33 cellular contexts compared by ENCODE assay signal in the genomic region with DNA sequence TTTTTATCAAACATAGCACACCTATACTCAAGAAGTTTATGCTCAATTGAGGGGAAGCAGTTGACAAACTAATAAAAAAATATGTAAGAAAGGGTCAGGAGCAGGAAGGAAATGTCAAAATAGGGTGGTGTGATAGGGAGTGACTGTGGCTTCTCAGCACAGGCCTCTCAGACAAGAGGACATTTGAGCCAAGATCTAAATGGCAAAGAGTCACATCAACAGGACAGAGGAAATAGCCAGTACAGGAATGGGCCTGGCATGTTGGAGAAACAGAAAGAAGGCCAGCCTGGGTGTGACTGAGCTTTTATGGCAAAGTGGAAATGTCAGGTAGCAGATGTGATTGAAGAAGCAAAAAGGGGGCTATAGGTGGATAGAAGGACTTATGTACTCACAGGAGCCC.
"Had no signal": no experiment of that assay in that cellular context is flagged by ENCODE, and none has a peak within 500 bp of the region (broad histone marks: within the 10 kb centered on the region; RNA-seq: fewer than 3 reads in every experiment).

No MANE protein-coding gene starts in this region.

- DNase-seq: Karpas-422, Kasumi-1, MG63, MM.1S, MV-4-11, NCI-H1048, NCI-H1092, NCI-H1092 treated with DMSO at 0.1 percent for 48 hours, NCI-H1105, NCI-H1105 treated with DMSO at 0.1 percent for 48 hours, NCI-H1417, NCI-H1417 treated with DMSO at 0.1 percent for 48 hours, NCI-H1436, NCI-H1436 treated with DMSO at 0.1 percent for 48 hours, NCI-H146, NCI-H1694, NCI-H1694 treated with DMSO at 0.1 percent for 48 hours, NCI-H187, NCI-H187 treated with DMSO at 0.1 percent for 48 hours, NCI-H1930, NCI-H2029, NCI-H2029 treated with DMSO at 0.1 percent for 48 hours, NCI-H2081, NCI-H2081 treated with DMSO at 0.1 percent for 48 hours, NCI-H2107, NCI-H2171, NCI-H2227 treated with DMSO at 0.1 percent for 48 hours, NCI-H226, NCI-H345, NCI-H446, NCI-H446 treated with DMSO at 0.1 percent for 48 hours, NCI-H510A, NCI-H510A treated with DMSO at 0.1 percent for 48 hours had no signal
